Comparison of ENCODE assay signal across 21 cellular contexts in genomic region chr15:80830677-80831076, GRCh38. TPM values are rescaled to one million over a fixed set of nuclear protein-coding genes. Genes with fewer than 3 reads are reported as not detected.
"Had no signal": no experiment of that assay in that cellular context is flagged by ENCODE, and none has a peak within 500 bp of the region (broad histone marks: within the 10 kb centered on the region; RNA-seq: fewer than 3 reads in every experiment).

No MANE protein-coding gene starts in this region.

- H3K9me3 Mint-ChIP-seq: IgD-negative memory B cell had no signal

- H3K27me3 ChIP-seq: SJSA1 had no signal

- H3K27ac ChIP-seq: SJSA1, SK-N-MC had no signal

- FAIRE-seq: RCC 7860 had no signal

- H3K4me3 Mint-ChIP-seq: IgD-negative memory B cell had no signal

- H3K27me3 Mint-ChIP-seq: IgD-negative memory B cell had no signal

- DNase-seq: KBM-7, MV-4-11, NCI-H1048, NCI-H1105, NCI-H1417, NCI-H1694 treated with DMSO at 0.1 percent for 48 hours, NCI-H1930, NCI-H2081, NCI-H2107, NCI-H2227 treated with DMSO at 0.1 percent for 48 hours, NCI-H524, NCI-H526 treated with DMSO at 0.1 percent for 48 hours, NCI-H748 treated with DMSO at 0.1 percent for 48 hours, Right ventricle myocardium superior, RPMI8226, SIG-M5, SW 1271 had no signal

- H3K36me3 ChIP-seq: SJSA1 had no signal

- H3K4me1 ChIP-seq: SJSA1 had no signal

- H3K27ac Mint-ChIP-seq: IgD-negative memory B cell had no signal

- H3K9me3 ChIP-seq: SJSA1 had no signal

- H3K4me3 ChIP-seq: SJSA1, SK-N-MC had no signal

- H3K36me3 Mint-ChIP-seq: IgD-negative memory B cell had no signal

RNA-seq across cellular contexts. Expression of gene CEMIP, which starts 51.5 kb away (rescaled TPM):
- total RNA-seq: Right ventricle myocardium superior had no signal
- polyA plus RNA-seq: IgD-negative memory B cell had no signal
